20 cellular contexts compared by ENCODE assay signal in genomic region chr4:181289203-181289602, GRCh38.
DNase-seq lines count a peak whose midpoint lies in the region; ATAC-seq and TF ChIP-seq lines count a peak whose summit lies in the region.
"Had no signal": no experiment of that assay in that cellular context is flagged by ENCODE, and none has a peak within 500 bp of the region (broad histone marks: within the 10 kb centered on the region; RNA-seq: fewer than 3 reads in every experiment).

No MANE protein-coding gene starts in this region.

- no peak for TF ChIP-seq CTCF in endodermal cell (conservative IDR thresholded peaks at IDR 0.05)

- DNase-seq in DMS79 treated with DMSO at 0.1 percent for 48 hours (lab: John Stamatoyannopoulos, UW) (peak; percentile 80), NCI-H146 (lab: John Stamatoyannopoulos, UW) (peak; percentile 94), NCI-H510A treated with DMSO at 0.1 percent for 48 hours (lab: John Stamatoyannopoulos, UW) (peak; percentile 65), endodermal cell (peak; percentile 74), germinal center (ENCODE audit: low spot score) (no peak)
- DNase-seq: C1 segment of cervical spinal cord; midbrain; NCI-H1048; pancreas; stimulated activated CD4-positive, alpha-beta T cell treated with anti-CD3 and anti-CD28 coated beads, Interleukin-2, amount 100 ng/mL, for 48 hours; uterus had no signal

- H3K9ac ChIP-seq in endodermal cell (ENCODE audit: extremely low read depth, low read length, poor library complexity, severe bottlenecking) = no peak overlapping the region

- peaks cover 4% of the 10 kb centered on the region for H3K4me1 ChIP-seq in endodermal cell (ENCODE audit: control insufficient read depth, insufficient read depth, low read length)
- H3K4me1 ChIP-seq: ascending aorta, gastroesophageal sphincter, pancreas, uterus had no signal

- no peaks in the 10 kb centered on the region for H3K27me3 Mint-ChIP-seq in endodermal cell (ENCODE audit: insufficient read depth)
- H3K27me3 Mint-ChIP-seq: activated naive CD8-positive, alpha-beta T cell; activated T-helper 17 cell treated with anti-CD3 and anti-CD28 coated beads, Interleukin-2, amount 50 U/mL, for 72 hours had no signal

- no peaks in the 10 kb centered on the region for H3K36me3 Mint-ChIP-seq in endodermal cell (ENCODE audit: low read depth)
- H3K36me3 Mint-ChIP-seq: activated naive CD8-positive, alpha-beta T cell; stimulated activated effector memory CD8-positive, alpha-beta T cell treated with anti-CD3 and anti-CD28 coated beads, Interleukin-12 subunit alpha, Interleukin-12 subunit beta, amount 100 ng/mL, for 72 hours had no signal

- no peaks in the 10 kb centered on the region for H3K9me3 ChIP-seq in endodermal cell (ENCODE audit: control insufficient read depth, low read length)
- H3K9me3 ChIP-seq: ascending aorta, gastroesophageal sphincter, pancreas, uterus had no signal

- no peaks in the 10 kb centered on the region for H3K27me3 ChIP-seq in endodermal cell (ENCODE audit: control insufficient read depth, insufficient read depth, low read length, poor library complexity, severe bottlenecking)
- H3K27me3 ChIP-seq: ascending aorta had no signal

- H3K4me3 Mint-ChIP-seq in endodermal cell = no peak overlapping the region
- H3K4me3 Mint-ChIP-seq: activated naive CD8-positive, alpha-beta T cell; activated T-helper 17 cell treated with anti-CD3 and anti-CD28 coated beads, Interleukin-2, amount 50 U/mL, for 72 hours; nephron; stimulated activated effector memory CD8-positive, alpha-beta T cell treated with anti-CD3 and anti-CD28 coated beads, Interleukin-12 subunit alpha, Interleukin-12 subunit beta, amount 100 ng/mL, for 72 hours had no signal

- H3K4me3 ChIP-seq in endodermal cell (ENCODE audit: low read length) = no peak overlapping the region
- H3K4me3 ChIP-seq: ascending aorta, gastroesophageal sphincter, pancreas, uterus had no signal

- peaks cover 55% of the 10 kb centered on the region for H3K4me1 Mint-ChIP-seq in endodermal cell
- H3K4me1 Mint-ChIP-seq: activated T-helper 17 cell treated with anti-CD3 and anti-CD28 coated beads, Interleukin-2, amount 50 U/mL, for 72 hours; stimulated activated effector memory CD8-positive, alpha-beta T cell treated with anti-CD3 and anti-CD28 coated beads, Interleukin-12 subunit alpha, Interleukin-12 subunit beta, amount 100 ng/mL, for 72 hours had no signal

- ATAC-seq in HG02973 (IDR thresholded peaks at IDR 0.05; ENCODE audit: unreplicated experiment) (no peak), HG03571 (IDR thresholded peaks at IDR 0.05; ENCODE audit: unreplicated experiment) (no peak)
- ATAC-seq: activated T-helper 17 cell treated with anti-CD3 and anti-CD28 coated beads, Interleukin-2, amount 50 U/mL, for 72 hours; gastroesophageal sphincter; HCT116; pancreas; stimulated activated effector memory CD8-positive, alpha-beta T cell treated with anti-CD3 and anti-CD28 coated beads, Interleukin-12 subunit alpha, Interleukin-12 subunit beta, amount 100 ng/mL, for 72 hours had no signal

- H3K36me3 ChIP-seq in endodermal cell (ENCODE audit: control insufficient read depth, insufficient read depth, low read length) = no peaks in the 10 kb centered on the region
- H3K36me3 ChIP-seq: ascending aorta, gastroesophageal sphincter, pancreas, uterus had no signal

- H3K9me3 Mint-ChIP-seq in endodermal cell = no peaks in the 10 kb centered on the region
- H3K9me3 Mint-ChIP-seq: activated T-helper 17 cell treated with anti-CD3 and anti-CD28 coated beads, Interleukin-2, amount 50 U/mL, for 72 hours; nephron had no signal

- H3K27ac ChIP-seq in endodermal cell (ENCODE audit: low read depth, low read length) = no peak overlapping the region
- H3K27ac ChIP-seq: ascending aorta, gastroesophageal sphincter, pancreas, uterus had no signal

- WGBS in endodermal cell (ENCODE audit: insufficient coverage in 1 of 2, insufficient read length in 1 of 2), 2 experiments = 70 to 88% methylated on average over 6 to 7 of the region's 7 CpGs

- H3K27ac Mint-ChIP-seq in endodermal cell = no peak overlapping the region
- H3K27ac Mint-ChIP-seq: activated naive CD8-positive, alpha-beta T cell; activated T-helper 17 cell treated with anti-CD3 and anti-CD28 coated beads, Interleukin-2, amount 50 U/mL, for 72 hours; nephron; stimulated activated effector memory CD8-positive, alpha-beta T cell treated with anti-CD3 and anti-CD28 coated beads, Interleukin-12 subunit alpha, Interleukin-12 subunit beta, amount 100 ng/mL, for 72 hours had no signal
